Comparison of ENCODE assay signal across 21 cellular contexts in genomic region chr1:206783506-206783905, GRCh38. TPM values are rescaled to one million over a fixed set of nuclear protein-coding genes. Genes with fewer than 3 reads are reported as not detected.
"Had no signal": no experiment of that assay in that cellular context is flagged by ENCODE, and none has a peak within 500 bp of the region (broad histone marks: within the 10 kb centered on the region; RNA-seq: fewer than 3 reads in every experiment).

No MANE protein-coding gene starts in this region.

- H3K36me3 Mint-ChIP-seq: naive thymus-derived CD8-positive, alpha-beta T cell had no signal

- DNase-seq: activated CD4-positive, alpha-beta T cell treated with anti-CD3 and anti-CD28 coated beads for 36 hours; activated T-cell treated with anti-CD3 and anti-CD28 coated beads, Interleukin-2, amount 50 U/mL, for 72 hours; cerebellar nuclear complex; effector CD8-positive, alpha-beta T cell; esophagus squamous epithelium; hippocampal formation; left lung; mammary epithelial cell; naive thymus-derived CD8-positive, alpha-beta T cell; pancreas; sigmoid colon; spleen; stimulated activated CD4-positive, alpha-beta T cell treated with anti-CD3 and anti-CD28 coated beads, Interleukin-1b, Interleukin-23, amount 100 ng/mL, for 48 hours; tibial artery had no signal

- H3K27me3 ChIP-seq: ascending aorta, breast epithelium, esophagus squamous epithelium, left lung, pancreas, sigmoid colon, spleen, tibial artery had no signal

- H3K4me1 ChIP-seq: ascending aorta, breast epithelium, pancreas, sigmoid colon, tibial artery had no signal

- H3K4me3 ChIP-seq: ascending aorta, breast epithelium, esophagus squamous epithelium, left lung, pancreas, sigmoid colon, spleen, tibial artery had no signal

- H3K36me3 ChIP-seq: ascending aorta, breast epithelium, esophagus squamous epithelium, left lung, pancreas, sigmoid colon, spleen, tibial artery had no signal

- ATAC-seq: left lung, pancreas had no signal

- H3K27ac ChIP-seq: ascending aorta, breast epithelium, esophagus squamous epithelium, left lung, pancreas, sigmoid colon, tibial artery, VCaP had no signal

- H3K9me3 Mint-ChIP-seq: activated T-cell treated with anti-CD3 and anti-CD28 coated beads, Interleukin-2, amount 50 U/mL, for 72 hours; naive thymus-derived CD8-positive, alpha-beta T cell; stimulated activated effector memory CD8-positive, alpha-beta T cell treated with anti-CD3 and anti-CD28 coated beads, Interleukin-12 subunit alpha, Interleukin-12 subunit beta, amount 100 ng/mL, for 72 hours had no signal

- H3K27me3 Mint-ChIP-seq: naive thymus-derived CD8-positive, alpha-beta T cell had no signal

RNA-seq across cellular contexts. Expression of gene IL10, which starts 11.2 kb away (rescaled TPM):
- total RNA-seq: endothelial cell of umbilical vein; fibroblast of villous mesenchyme; mammary epithelial cell; naive thymus-derived CD8-positive, alpha-beta T cell had no signal

RNA-seq across cellular contexts. Expression of gene IL19, which starts 12.9 kb away (rescaled TPM):
- total RNA-seq: activated CD4-positive, alpha-beta T cell treated with anti-CD3 and anti-CD28 coated beads for 36 hours; activated T-cell treated with anti-CD3 and anti-CD28 coated beads, Interleukin-2, amount 50 U/mL, for 72 hours; ascending aorta; breast epithelium; endothelial cell of umbilical vein; left lung; mammary epithelial cell; naive thymus-derived CD8-positive, alpha-beta T cell; pancreas; sigmoid colon; subcutaneous adipose tissue had no signal
